34 cellular contexts compared by ENCODE assay signal in the genomic region with DNA sequence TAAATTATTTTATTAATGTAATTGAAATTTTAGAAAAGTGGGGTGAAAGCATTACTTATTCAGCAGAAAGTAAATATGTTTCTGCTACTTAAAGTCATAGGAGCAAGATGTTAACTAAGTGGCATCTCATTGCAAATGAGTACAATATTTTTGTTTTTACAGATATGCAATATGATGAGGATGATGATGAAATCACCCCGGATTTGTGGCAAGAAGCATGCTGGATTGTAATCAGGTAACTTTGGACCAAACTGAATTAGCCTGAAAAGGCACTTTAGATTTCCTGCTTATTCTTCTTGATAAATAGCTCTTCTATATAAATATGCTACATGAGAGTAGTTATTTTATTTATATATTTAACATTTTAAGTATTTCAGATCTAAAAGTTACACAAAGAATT.
"Had no signal": no experiment of that assay in that cellular context is flagged by ENCODE, and none has a peak within 500 bp of the region (broad histone marks: within the 10 kb centered on the region; RNA-seq: fewer than 3 reads in every experiment).

No MANE protein-coding gene starts in this region.

- H3K27me3 Mint-ChIP-seq: activated CD4-positive, alpha-beta memory T cell treated with anti-CD3 and anti-CD28 coated beads for 36 hours; activated CD4-positive, alpha-beta T cell treated with anti-CD3 and anti-CD28 coated beads for 36 hours; activated CD4-positive, alpha-beta T cell treated with anti-CD3 and anti-CD28 coated beads, Interleukin-2, amount 10 ng/mL, durations not matched to agents 24 days and 14 days; activated CD8-positive, alpha-beta memory T cell treated with anti-CD3 and anti-CD28 coated beads, Interleukin-2, amount 10 ng/mL, durations not matched to agents 7 days and 5 days; activated naive CD4-positive, alpha-beta T cell treated with anti-CD3 and anti-CD28 coated beads, Interleukin-2, amount 10 ng/mL, durations not matched to agents 7 days and 5 days; activated naive CD8-positive, alpha-beta T cell treated with anti-CD3 and anti-CD28 coated beads, Interleukin-2, amount 10 ng/mL, durations not matched to agents 7 days and 5 days; central memory CD8-positive, alpha-beta T cell; effector memory CD8-positive, alpha-beta T cell; T-cell had no signal

- H3K4me3 Mint-ChIP-seq: activated CD4-positive, alpha-beta memory T cell treated with anti-CD3 and anti-CD28 coated beads for 36 hours; activated CD4-positive, alpha-beta T cell treated with anti-CD3 and anti-CD28 coated beads for 36 hours; activated CD4-positive, alpha-beta T cell treated with anti-CD3 and anti-CD28 coated beads, Interleukin-2, amount 10 ng/mL, durations not matched to agents 24 days and 14 days; activated CD8-positive, alpha-beta memory T cell treated with anti-CD3 and anti-CD28 coated beads, Interleukin-2, amount 10 ng/mL, durations not matched to agents 7 days and 5 days; activated CD8-positive, alpha-beta T cell treated with anti-CD3 and anti-CD28 coated beads, Interleukin-2, amount 10 ng/mL, durations not matched to agents 7 days and 5 days; activated naive CD4-positive, alpha-beta T cell treated with anti-CD3 and anti-CD28 coated beads, Interleukin-2, amount 10 ng/mL, durations not matched to agents 7 days and 5 days; activated naive CD8-positive, alpha-beta T cell treated with anti-CD3 and anti-CD28 coated beads, Interleukin-2, amount 10 ng/mL, durations not matched to agents 7 days and 5 days; activated T-helper 1 cell treated with anti-CD3 and anti-CD28 coated beads, Interleukin-12 subunit alpha, Interleukin-12 subunit beta, Interleukin-2, Interleukin-4 antibody, amounts not matched to agents 30 ng/mL and 10 ng/mL and 1 ng/mL, durations not matched to agents 14 hours and 24 hours and 36 hours; central memory CD8-positive, alpha-beta T cell; effector memory CD8-positive, alpha-beta T cell; T-cell; T-helper 1 cell treated with Interleukin-12 subunit alpha and Interleukin-12 subunit beta and Interleukin-4 antibody, amounts not matched to agents 30 μg/mL and 1 μg/mL, for 36 hours; T-helper 2 cell treated with Interferon-gamma antibody and Interleukin-4, amounts not matched to agents 5 μg/mL and 100 μg/mL, for 36 hours had no signal

- DNase-seq: activated CD4-positive, alpha-beta memory T cell treated with anti-CD3 and anti-CD28 coated beads for 36 hours; activated CD4-positive, alpha-beta T cell treated with anti-CD3 and anti-CD28 coated beads for 36 hours; activated CD4-positive, alpha-beta T cell treated with anti-CD3 and anti-CD28 coated beads, Interleukin-2, amount 10 ng/mL, durations not matched to agents 24 days and 14 days; activated CD4-positive, CD25-positive, alpha-beta regulatory T cell; activated CD4-positive, CD25-positive, alpha-beta regulatory T cell treated with anti-CD3 and anti-CD28 coated beads, Interleukin-2, amount 50 U/mL, for 72 hours; activated CD8-positive, alpha-beta memory T cell treated with anti-CD3 and anti-CD28 coated beads, Interleukin-2, amount 10 ng/mL, durations not matched to agents 7 days and 5 days; activated CD8-positive, alpha-beta memory T cell treated with anti-CD3 and anti-CD28 coated beads, Interleukin-2, amount 50 U/mL, for 4 hours; activated CD8-positive, alpha-beta T cell treated with anti-CD3 and anti-CD28 coated beads, Interleukin-2, amount 10 ng/mL, durations not matched to agents 7 days and 5 days; activated gamma-delta T cell; activated naive CD4-positive, alpha-beta T cell; activated naive CD4-positive, alpha-beta T cell treated with anti-CD3 and anti-CD28 coated beads, Interleukin-2, amount 10 ng/mL, durations not matched to agents 7 days and 5 days; activated naive CD8-positive, alpha-beta T cell treated with anti-CD3 and anti-CD28 coated beads, Interleukin-2, amount 10 ng/mL, durations not matched to agents 7 days and 5 days; activated T-cell treated with anti-CD3 and anti-CD28 coated beads, Interleukin-2, amount 50 U/mL, for 1 hour; activated T-cell treated with anti-CD3 and anti-CD28 coated beads, Interleukin-2, amount 50 U/mL, for 48 hours; amniotic stem cell; anterior cingulate cortex; brain microvascular endothelial cell; cortex of kidney; dermis blood vessel endothelial cell; effector CD4-positive, alpha-beta T cell; effector memory CD8-positive, alpha-beta T cell; esophagus squamous epithelium; foreskin keratinocyte; gastrocnemius medialis; glutamatergic neuron; heart left ventricle; T-cell; T1000; WERI-Rb-1 had no signal

- H3K9me3 Mint-ChIP-seq: activated CD4-positive, alpha-beta memory T cell treated with anti-CD3 and anti-CD28 coated beads for 36 hours; activated CD4-positive, alpha-beta T cell treated with anti-CD3 and anti-CD28 coated beads, Interleukin-2, amount 10 ng/mL, durations not matched to agents 24 days and 14 days; activated naive CD4-positive, alpha-beta T cell treated with anti-CD3 and anti-CD28 coated beads, Interleukin-2, amount 10 ng/mL, durations not matched to agents 7 days and 5 days; activated naive CD4-positive, alpha-beta T cell treated with anti-CD3 and anti-CD28 coated beads, Interleukin-2, amount 50 U/mL, for 72 hours; activated naive CD8-positive, alpha-beta T cell treated with anti-CD3 and anti-CD28 coated beads, Interleukin-2, amount 10 ng/mL, durations not matched to agents 7 days and 5 days; activated T-helper 1 cell treated with anti-CD3 and anti-CD28 coated beads, Interleukin-12 subunit alpha, Interleukin-12 subunit beta, Interleukin-2, Interleukin-4 antibody, amounts not matched to agents 30 ng/mL and 10 ng/mL and 1 ng/mL, durations not matched to agents 14 hours and 24 hours and 36 hours; central memory CD8-positive, alpha-beta T cell; effector memory CD8-positive, alpha-beta T cell; T-cell; T-helper 1 cell treated with Interleukin-12 subunit alpha and Interleukin-12 subunit beta and Interleukin-4 antibody, amounts not matched to agents 30 μg/mL and 1 μg/mL, for 36 hours; T-helper 2 cell treated with Interferon-gamma antibody and Interleukin-4, amounts not matched to agents 5 μg/mL and 100 μg/mL, for 36 hours had no signal

- H3K4me3 ChIP-seq: esophagus squamous epithelium, gastrocnemius medialis, heart left ventricle had no signal

- ATAC-seq: activated CD4-positive, alpha-beta T cell treated with anti-CD3 and anti-CD28 coated beads for 36 hours; activated CD8-positive, alpha-beta memory T cell treated with anti-CD3 and anti-CD28 coated beads, Interleukin-2, amount 10 ng/mL, durations not matched to agents 7 days and 5 days; activated CD8-positive, alpha-beta T cell treated with anti-CD3 and anti-CD28 coated beads, Interleukin-2, amount 10 ng/mL, durations not matched to agents 7 days and 5 days; activated naive CD4-positive, alpha-beta T cell treated with anti-CD3 and anti-CD28 coated beads, Interleukin-2, amount 50 U/mL, for 72 hours; effector memory CD8-positive, alpha-beta T cell; foreskin keratinocyte; gastrocnemius medialis; heart left ventricle; T-cell had no signal

- H3K27ac Mint-ChIP-seq: activated CD4-positive, alpha-beta memory T cell treated with anti-CD3 and anti-CD28 coated beads for 36 hours; activated CD4-positive, alpha-beta T cell treated with anti-CD3 and anti-CD28 coated beads for 36 hours; activated CD4-positive, alpha-beta T cell treated with anti-CD3 and anti-CD28 coated beads, Interleukin-2, amount 10 ng/mL, durations not matched to agents 24 days and 14 days; activated CD8-positive, alpha-beta memory T cell treated with anti-CD3 and anti-CD28 coated beads, Interleukin-2, amount 10 ng/mL, durations not matched to agents 7 days and 5 days; activated CD8-positive, alpha-beta T cell treated with anti-CD3 and anti-CD28 coated beads, Interleukin-2, amount 10 ng/mL, durations not matched to agents 7 days and 5 days; activated naive CD4-positive, alpha-beta T cell treated with anti-CD3 and anti-CD28 coated beads, Interleukin-2, amount 10 ng/mL, durations not matched to agents 7 days and 5 days; activated naive CD4-positive, alpha-beta T cell treated with anti-CD3 and anti-CD28 coated beads, Interleukin-2, amount 50 U/mL, for 72 hours; activated naive CD8-positive, alpha-beta T cell treated with anti-CD3 and anti-CD28 coated beads, Interleukin-2, amount 10 ng/mL, durations not matched to agents 7 days and 5 days; activated T-helper 1 cell treated with anti-CD3 and anti-CD28 coated beads, Interleukin-12 subunit alpha, Interleukin-12 subunit beta, Interleukin-2, Interleukin-4 antibody, amounts not matched to agents 30 ng/mL and 10 ng/mL and 1 ng/mL, durations not matched to agents 14 hours and 24 hours and 36 hours; effector memory CD8-positive, alpha-beta T cell; T-cell; T-helper 1 cell treated with Interleukin-12 subunit alpha and Interleukin-12 subunit beta and Interleukin-4 antibody, amounts not matched to agents 30 μg/mL and 1 μg/mL, for 36 hours; T-helper 2 cell treated with Interferon-gamma antibody and Interleukin-4, amounts not matched to agents 5 μg/mL and 100 μg/mL, for 36 hours had no signal

- H3K27me3 ChIP-seq: brain microvascular endothelial cell, esophagus squamous epithelium, foreskin keratinocyte, gastrocnemius medialis, heart left ventricle had no signal

- H3K9me3 ChIP-seq: esophagus squamous epithelium, gastrocnemius medialis, heart left ventricle had no signal

- H3K27ac ChIP-seq: brain microvascular endothelial cell, esophagus squamous epithelium, foreskin keratinocyte, gastrocnemius medialis, heart left ventricle, WERI-Rb-1 had no signal
